ENCODE assay signal across 1 cellular context in genomic region chr18:79980585-79980984, GRCh38.
TF ChIP-seq lines count a peak whose summit lies in the region.

No MANE protein-coding gene starts in this region.

TF ChIP-seq in H1, 55 proteins besides CTCF, POLR2A, EP300 and RAD21:
- TF ChIP-seq CBX8 (IDR thresholded peaks at IDR 0.05; ENCODE audit: borderline replicate concordance, low read depth, low read length) (no peak), MAX (IDR thresholded peaks at IDR 0.05) (peak; percentile 53; the same call in 1 of the 2 replicates)
